Comparison of ENCODE assay signal across 8 cellular contexts in the genomic region with DNA sequence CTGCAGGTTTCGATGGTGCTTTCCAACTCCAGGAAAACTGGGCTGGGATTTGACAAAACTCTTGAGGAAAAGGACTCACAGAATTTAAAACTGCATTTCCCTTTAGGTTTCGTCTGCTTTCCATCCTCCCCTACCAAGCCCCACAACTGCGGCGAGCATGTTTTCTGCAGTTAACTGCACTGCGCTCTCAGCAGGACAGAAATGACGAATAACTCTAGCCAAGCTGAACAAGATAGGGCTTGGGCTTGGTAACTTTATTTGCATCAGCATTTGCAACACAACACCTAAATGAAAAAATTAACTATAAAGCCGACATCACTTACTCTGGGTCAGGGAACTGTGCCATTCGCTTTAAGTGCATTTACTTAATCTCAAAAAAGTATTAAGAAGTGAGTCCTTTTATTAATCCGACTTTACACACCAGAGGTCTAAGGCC. TPM values are rescaled to one million over a fixed set of nuclear protein-coding genes. Genes with fewer than 3 reads are reported as not detected.
A peak's percentile ranks its signal among the peaks of the same experiment; 100 is the strongest.
DNase-seq lines count a peak whose midpoint lies in the region; ATAC-seq, FAIRE-seq and TF ChIP-seq lines count a peak whose summit lies in the region.

No MANE protein-coding gene starts in this region.

- peak; percentile 43 for ATAC-seq in GM19397 (IDR thresholded peaks at IDR 0.05; ENCODE audit: unreplicated experiment)
- peak; percentile 41 for ATAC-seq in HG03442 (IDR thresholded peaks at IDR 0.05; ENCODE audit: unreplicated experiment)

- H3F3A ChIP-seq in DOHH2 (ENCODE audit: control insufficient read depth, insufficient read depth), result peaks cover 16% of the 10 kb centered on the region

- 0 out of 2 replicates have a peak, but pooled peaks cover 6% of the 10 kb centered on the region for H3K9me3 ChIP-seq in DOHH2 (ENCODE audit: control insufficient read depth, insufficient read depth, low read length)

- H3K27ac ChIP-seq in DOHH2 (ENCODE audit: low read depth, low read length), result peak overlapping the region; percentile 89

- peaks cover 48% of the 10 kb centered on the region for H3K79me2 ChIP-seq in DOHH2 (ENCODE audit: control insufficient read depth, low read length)

- H3K4me1 ChIP-seq in DOHH2 (ENCODE audit: control insufficient read depth, low read length), result peaks cover 38% of the 10 kb centered on the region

- H3K4me3 ChIP-seq in DOHH2 (ENCODE audit: low read length) (peak overlapping the region; percentile 86), bronchial epithelial cell (ENCODE audit: low read depth, low read length) (peak overlapping the region; percentile 77)

- no peaks in the 10 kb centered on the region for H3K9me2 ChIP-seq in DOHH2 (replicated peaks; ENCODE audit: control insufficient read depth, low read length)

- H3K27me3 ChIP-seq in DOHH2 (ENCODE audit: control insufficient read depth, low read length) (no peaks in the 10 kb centered on the region), bronchial epithelial cell (ENCODE audit: control insufficient read depth, insufficient read depth, low read length) (no peaks in the 10 kb centered on the region)

- H4K20me1 ChIP-seq in DOHH2 (ENCODE audit: control insufficient read depth, insufficient read depth, low read depth, low read length), result peaks cover 13% of the 10 kb centered on the region; the same call in 1 of the 2 replicates

- H3K36me3 ChIP-seq in DOHH2 (ENCODE audit: control insufficient read depth, low read length) (peaks cover 7% of the 10 kb centered on the region), bronchial epithelial cell (ENCODE audit: control insufficient read depth, insufficient read depth, low read length) (no peaks in the 10 kb centered on the region)

- H3K4me2 ChIP-seq in DOHH2 (ENCODE audit: low read length), result peak overlapping the region; percentile 89

- no peak for TF ChIP-seq CTCF in DOHH2 (IDR thresholded peaks at IDR 0.05; ENCODE audit: low read depth, low read length, poor library complexity, severe bottlenecking)
- no peak for TF ChIP-seq CTCF in bronchial epithelial cell (IDR thresholded peaks at IDR 0.05; ENCODE audit: insufficient read depth, low read length, severe bottlenecking)

- peak in 4 of 5 donors; percentile 18 to 78 (median 22) for DNase-seq in T-helper 1 cell
- no peak for DNase-seq in bronchial epithelial cell (ENCODE audit: low read depth)
- peak; percentile 78 for DNase-seq in kidney glomerular epithelial cell (lab: John Stamatoyannopoulos, UW)
- peak; percentile 46 to 47 for DNase-seq in stimulated activated CD4-positive, alpha-beta T cell treated with anti-CD3 and anti-CD28 coated beads, Interleukin-2, amount 100 ng/mL, for 24 hours
- no peak for DNase-seq in middle frontal gyrus (ENCODE audit: extremely low spot score, low spot score)

- no peak for FAIRE-seq in bronchial epithelial cell (lab: Jason Lieb, UNC)

RNA-seq across cellular contexts. Expression of a gene that starts 0.7 kb away (rescaled TPM):
- 18.1 and 19.5 TPM in 2 replicates for total RNA-seq in bronchial epithelial cell

RNA-seq across cellular contexts. Expression of a gene that starts 10.5 kb away (rescaled TPM):
- total RNA-seq in bronchial epithelial cell, result 363 and 451 TPM in 2 replicates

Comparison
In these comparisons a context has a peak if more than half of its experiments do, and no peak if none do; other contexts are left out.
1. DNase-seq: peak in T-helper 1 cell (4 of 5), kidney glomerular epithelial cell (single experiment) and stimulated activated CD4-positive, alpha-beta T cell treated with anti-CD3 and anti-CD28 coated beads, Interleukin-2, amount 100 ng/mL, for 24 hours (2 of 2); none in bronchial epithelial cell (single experiment) and middle frontal gyrus (single experiment).